22 cellular contexts compared by ENCODE assay signal in the genomic region with DNA sequence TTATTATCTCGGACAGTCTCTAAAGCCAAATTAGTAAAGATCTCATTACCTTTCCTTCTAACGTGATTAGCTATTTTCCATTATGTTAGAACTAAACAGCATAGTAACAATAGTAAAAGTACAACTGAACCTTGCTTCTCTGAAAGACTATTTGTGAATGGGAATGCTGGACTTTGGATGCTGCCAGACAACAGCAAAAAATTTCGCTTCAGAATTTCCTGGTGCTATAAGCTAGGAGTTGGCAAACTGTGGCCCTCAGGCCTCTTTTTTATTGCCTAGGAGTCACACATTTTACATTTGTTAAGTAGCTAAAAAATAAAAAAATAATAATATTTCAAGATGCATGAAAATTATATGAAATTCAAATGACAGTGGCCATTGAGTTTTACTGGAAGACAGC. TPM values are rescaled to one million over a fixed set of nuclear protein-coding genes. Genes with fewer than 3 reads are reported as not detected.
DNase-seq lines count a peak whose midpoint lies in the region; ATAC-seq, FAIRE-seq and TF ChIP-seq lines count a peak whose summit lies in the region.
"Had no signal": no experiment of that assay in that cellular context is flagged by ENCODE, and none has a peak within 500 bp of the region (broad histone marks: within the 10 kb centered on the region; RNA-seq: fewer than 3 reads in every experiment).

No MANE protein-coding gene starts in this region.

- no peak for ATAC-seq in activated CD8-positive, alpha-beta memory T cell treated with anti-CD3 and anti-CD28 coated beads, Interleukin-2, amount 10 ng/mL, durations not matched to agents 7 days and 5 days
- ATAC-seq in GM18511 (IDR thresholded peaks at IDR 0.05; ENCODE audit: unreplicated experiment), result no peak
- ATAC-seq: A549, GM23338 had no signal

- H3K36me3 ChIP-seq in colonic mucosa (peaks cover 20% of the 10 kb centered on the region), small intestine (ENCODE audit: control insufficient read depth in 2 of 2, insufficient read depth in 2 of 2, low read length in 2 of 2) (peaks cover 12 to 23% of the 10 kb centered on the region in 2 donors)

- H3K4me1 Mint-ChIP-seq in activated CD8-positive, alpha-beta memory T cell treated with anti-CD3 and anti-CD28 coated beads, Interleukin-2, amount 10 ng/mL, durations not matched to agents 7 days and 5 days, result peaks cover 2% of the 10 kb centered on the region
- H3K4me1 Mint-ChIP-seq: GM23338 had no signal

- intact Hi-C loops in colonic mucosa (cut with DNase I), result no loop called here

- no peak overlapping the region for H3K4me3 Mint-ChIP-seq in activated CD8-positive, alpha-beta memory T cell treated with anti-CD3 and anti-CD28 coated beads, Interleukin-2, amount 10 ng/mL, durations not matched to agents 7 days and 5 days
- H3K4me3 Mint-ChIP-seq: CD4-positive, alpha-beta T cell; GM23338 had no signal

- H3K9me3 ChIP-seq in colonic mucosa (no peaks in the 10 kb centered on the region), small intestine (ENCODE audit: control insufficient read depth, low read depth) (no peaks in the 10 kb centered on the region)
- H3K9me3 ChIP-seq: A549, Caco-2 had no signal

- H3K9ac ChIP-seq in colonic mucosa (ENCODE audit: low read depth in 2 of 2, low read length in 2 of 2), result no peak overlapping the region

- no peaks in the 10 kb centered on the region for H3K27me3 Mint-ChIP-seq in activated CD8-positive, alpha-beta memory T cell treated with anti-CD3 and anti-CD28 coated beads, Interleukin-2, amount 10 ng/mL, durations not matched to agents 7 days and 5 days
- H3K27me3 Mint-ChIP-seq: CD4-positive, alpha-beta T cell had no signal

- no peak overlapping the region for H3K27ac Mint-ChIP-seq in activated CD8-positive, alpha-beta memory T cell treated with anti-CD3 and anti-CD28 coated beads, Interleukin-2, amount 10 ng/mL, durations not matched to agents 7 days and 5 days
- H3K27ac Mint-ChIP-seq: CD4-positive, alpha-beta T cell; GM23338 had no signal

- H3K36me3 Mint-ChIP-seq in activated CD8-positive, alpha-beta memory T cell treated with anti-CD3 and anti-CD28 coated beads, Interleukin-2, amount 10 ng/mL, durations not matched to agents 7 days and 5 days, result peaks cover 5% of the 10 kb centered on the region

- no peaks in the 10 kb centered on the region for H3K9me3 Mint-ChIP-seq in activated CD8-positive, alpha-beta memory T cell treated with anti-CD3 and anti-CD28 coated beads, Interleukin-2, amount 10 ng/mL, durations not matched to agents 7 days and 5 days (ENCODE audit: low read depth)
- H3K9me3 Mint-ChIP-seq: CD4-positive, alpha-beta T cell; GM23338 had no signal

- H3K4me1 ChIP-seq in colonic mucosa (peaks cover 4% of the 10 kb centered on the region), small intestine (ENCODE audit: control insufficient read depth in 2 of 2, insufficient read depth in 1 of 2, low read depth in 1 of 2, low read length in 1 of 2) (no peaks in the 10 kb centered on the region)
- H3K4me1 ChIP-seq: A549, Caco-2 had no signal

- peak overlapping the region; percentile 11 for H3K27ac ChIP-seq in colonic mucosa
- H3K27ac ChIP-seq in small intestine (ENCODE audit: low read depth in 1 of 2, low read length in 1 of 2), result no peak overlapping the region
- H3K27ac ChIP-seq: 22Rv1, A549, C4-2B, HL-60 had no signal

- CTCF ChIA-PET in activated CD8-positive, alpha-beta memory T cell treated with anti-CD3 and anti-CD28 coated beads, Interleukin-2, amount 10 ng/mL, durations not matched to agents 7 days and 5 days (lab: Charles Lee), result interaction anchor here (0.9 to 1.3 kb wide), 2 partner anchors 9 to 30 kb away, joined by 3 read pairs; no protein-coding TSS in a partner anchor

- H3K4me3 ChIP-seq in colonic mucosa, result no peak overlapping the region
- no peak overlapping the region for H3K4me3 ChIP-seq in small intestine (ENCODE audit: low read depth in 1 of 2, low read length in 2 of 2)
- H3K4me3 ChIP-seq: A549, GM23338 had no signal

- peak; percentile 30 for FAIRE-seq in small intestine (lab: Jason Lieb, UNC)
- FAIRE-seq: A549, H54 had no signal

- TF ChIP-seq CTCF in colonic mucosa (IDR thresholded peaks at IDR 0.05), result no peak

- 15 to 69% (median 41%) methylated on average over 3 of the region's 3 CpGs for WGBS in small intestine, 3 donors

- no peaks in the 10 kb centered on the region for H3K27me3 ChIP-seq in colonic mucosa
- no peaks in the 10 kb centered on the region for H3K27me3 ChIP-seq in small intestine (ENCODE audit: control insufficient read depth in 2 of 2, insufficient read depth in 2 of 2, low read length in 2 of 2)

- peak; percentile 2 for DNase-seq in NCI-H82 (lab: John Stamatoyannopoulos, UW)
- DNase-seq in NCI-H82 treated with DMSO at 0.1 percent for 48 hours (lab: John Stamatoyannopoulos, UW; ENCODE audit: unreplicated experiment), result no peak
- peak; percentile 58 for DNase-seq in colonic mucosa
- DNase-seq in small intestine, result peak; percentile 88
- DNase-seq in activated CD8-positive, alpha-beta memory T cell treated with anti-CD3 and anti-CD28 coated beads, Interleukin-2, amount 10 ng/mL, durations not matched to agents 7 days and 5 days, result no peak
- no peak for DNase-seq in activated CD4-positive, alpha-beta T cell treated with anti-CD3 and anti-CD28 coated beads for 1 hour
- DNase-seq: AML-193; Caco-2; CD4-positive, alpha-beta T cell; DMS153; DMS79; GDM1; HCEC 1CT had no signal

RNA-seq across cellular contexts. Expression of a gene that starts 34.8 kb away (rescaled TPM):
- 10 to 100 TPM in 1 of 2 donors, 1 to 10 TPM in 1; 7.8 to 24.5 TPM for total RNA-seq in colonic mucosa
- 10 to 100 TPM in 2 of 3 donors, 1 to 10 TPM in 1; 7.6 to 18.6 (median 14.1) TPM for polyA plus RNA-seq in small intestine
- 1 to 10 TPM; 3.5 to 4.5 TPM for total RNA-seq in activated CD8-positive, alpha-beta memory T cell treated with anti-CD3 and anti-CD28 coated beads, Interleukin-2, amount 10 ng/mL, durations not matched to agents 7 days and 5 days
- total RNA-seq: HT1080 had no signal
- polyA plus RNA-seq: BJ had no signal

Comparison
In these comparisons a context has a peak if more than half of its experiments do, and no peak if none do; other contexts are left out.
1. DNase-seq: peak in NCI-H82 (single experiment), colonic mucosa (single experiment) and small intestine (single experiment); none in NCI-H82 treated with DMSO at 0.1 percent for 48 hours (single experiment), activated CD8-positive, alpha-beta memory T cell treated with anti-CD3 and anti-CD28 coated beads, Interleukin-2, amount 10 ng/mL, durations not matched to agents 7 days and 5 days (single experiment) and activated CD4-positive, alpha-beta T cell treated with anti-CD3 and anti-CD28 coated beads for 1 hour (single experiment).